Comparison of ENCODE assay signal across 1 cellular context in the genomic region with DNA sequence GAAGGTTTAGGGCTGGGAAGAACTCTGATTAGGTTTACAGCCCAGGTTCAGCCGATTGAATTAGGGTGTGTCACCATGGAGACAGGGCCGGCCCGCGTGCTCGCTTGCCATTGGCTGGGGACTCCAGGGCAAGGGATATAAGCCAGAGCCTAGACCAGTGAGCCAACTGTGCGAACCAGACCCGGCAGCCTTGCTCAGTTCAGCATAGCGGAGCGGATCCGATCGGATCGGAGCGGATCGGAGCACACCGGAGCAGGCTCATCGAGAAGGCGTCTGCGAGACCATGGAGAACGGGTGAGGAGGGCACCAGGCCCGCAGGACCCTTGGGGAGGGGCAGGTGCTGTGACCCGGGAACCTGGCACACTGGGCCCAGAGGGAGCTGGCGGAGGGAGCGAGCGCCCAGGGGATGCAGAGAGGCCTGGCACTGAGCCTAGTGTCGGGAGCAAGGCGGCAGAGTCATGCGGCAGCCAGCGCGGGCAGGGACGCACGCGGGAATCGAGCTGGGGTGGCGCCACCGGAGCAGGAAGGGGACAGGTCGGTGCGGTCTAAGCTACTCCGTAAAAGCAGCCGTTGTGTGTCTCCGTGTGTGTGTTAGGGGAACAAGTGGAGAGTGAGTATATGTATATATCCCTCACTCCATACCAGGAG.
TF ChIP-seq lines count a peak whose summit lies in the region.

A gene (plus strand): TSS at position 165 of the 648 bp plus-strand sequence. CDS start 119 bp downstream, at position 284.

TF ChIP-seq in K562, 482 proteins besides CTCF, POLR2A, EP300 and RAD21 (continued from another document and continues in another):
- no peak for TF ChIP-seq ZNF311 (CRISPR knock-in tag; IDR thresholded peaks at IDR 0.05)
- peak; percentile 69; the same call in 1 of the 2 replicates for TF ChIP-seq PML (IDR thresholded peaks at IDR 0.05; ENCODE audit: low read length)
- TF ChIP-seq ZNF224 (CRISPR knock-in tag; IDR thresholded peaks at IDR 0.05), result no peak
- TF ChIP-seq, protein P1, sequence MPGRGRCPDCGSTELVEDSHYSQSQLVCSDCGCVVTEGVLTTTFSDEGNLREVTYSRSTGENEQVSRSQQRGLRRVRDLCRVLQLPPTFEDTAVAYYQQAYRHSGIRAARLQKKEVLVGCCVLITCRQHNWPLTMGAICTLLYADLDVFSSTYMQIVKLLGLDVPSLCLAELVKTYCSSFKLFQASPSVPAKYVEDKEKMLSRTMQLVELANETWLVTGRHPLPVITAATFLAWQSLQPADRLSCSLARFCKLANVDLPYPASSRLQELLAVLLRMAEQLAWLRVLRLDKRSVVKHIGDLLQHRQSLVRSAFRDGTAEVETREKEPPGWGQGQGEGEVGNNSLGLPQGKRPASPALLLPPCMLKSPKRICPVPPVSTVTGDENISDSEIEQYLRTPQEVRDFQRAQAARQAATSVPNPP (IDR thresholded peaks at IDR 0.05; ENCODE audit: borderline replicate concordance, insufficient read depth, insufficient read length), result no peak
- no peak for TF ChIP-seq SRSF1 (IDR thresholded peaks at IDR 0.05; ENCODE audit: low read depth, low read length)
- TF ChIP-seq HDAC1 (IDR thresholded peaks at IDR 0.05), result peak in 1 of 2 experiments; percentile 73; a peak in 2 of 4 replicates
- TF ChIP-seq MCM7 (IDR thresholded peaks at IDR 0.05), result no peak
- no peak for TF ChIP-seq KDM1A (IDR thresholded peaks at IDR 0.05)
- no peak for TF ChIP-seq FOXA1 (IDR thresholded peaks at IDR 0.05; ENCODE audit: borderline replicate concordance)
- no peak for TF ChIP-seq ZC3H8 (IDR thresholded peaks at IDR 0.05)
- no peak for TF ChIP-seq SRSF3 (IDR thresholded peaks at IDR 0.05; ENCODE audit: insufficient read depth, low read length)
- no peak for TF ChIP-seq CBFB (CRISPR knock-in tag; IDR thresholded peaks at IDR 0.05)
- 0 out of 2 replicates have a peak, but pooled peaks have one; percentile 26 for TF ChIP-seq XRCC5 (IDR thresholded peaks at IDR 0.05; ENCODE audit: low read depth, low read length)
- TF ChIP-seq C11orf30 (IDR thresholded peaks at IDR 0.05; ENCODE audit: low read depth), result no peak
- TF ChIP-seq, protein P2, sequence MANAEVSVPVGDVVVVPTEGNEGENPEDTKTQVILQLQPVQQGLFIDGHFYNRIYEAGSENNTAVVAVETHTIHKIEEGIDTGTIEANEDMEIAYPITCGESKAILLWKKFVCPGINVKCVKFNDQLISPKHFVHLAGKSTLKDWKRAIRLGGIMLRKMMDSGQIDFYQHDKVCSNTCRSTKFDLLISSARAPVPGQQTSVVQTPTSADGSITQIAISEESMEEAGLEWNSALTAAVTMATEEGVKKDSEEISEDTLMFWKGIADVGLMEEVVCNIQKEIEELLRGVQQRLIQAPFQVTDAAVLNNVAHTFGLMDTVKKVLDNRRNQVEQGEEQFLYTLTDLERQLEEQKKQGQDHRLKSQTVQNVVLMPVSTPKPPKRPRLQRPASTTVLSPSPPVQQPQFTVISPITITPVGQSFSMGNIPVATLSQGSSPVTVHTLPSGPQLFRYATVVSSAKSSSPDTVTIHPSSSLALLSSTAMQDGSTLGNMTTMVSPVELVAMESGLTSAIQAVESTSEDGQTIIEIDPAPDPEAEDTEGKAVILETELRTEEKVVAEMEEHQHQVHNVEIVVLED (CRISPR knock-in tag; IDR thresholded peaks at IDR 0.05), result no peak
- TF ChIP-seq ZNF347 (CRISPR knock-in tag; IDR thresholded peaks at IDR 0.05; ENCODE audit: low read depth), result no peak
- TF ChIP-seq, protein P3, sequence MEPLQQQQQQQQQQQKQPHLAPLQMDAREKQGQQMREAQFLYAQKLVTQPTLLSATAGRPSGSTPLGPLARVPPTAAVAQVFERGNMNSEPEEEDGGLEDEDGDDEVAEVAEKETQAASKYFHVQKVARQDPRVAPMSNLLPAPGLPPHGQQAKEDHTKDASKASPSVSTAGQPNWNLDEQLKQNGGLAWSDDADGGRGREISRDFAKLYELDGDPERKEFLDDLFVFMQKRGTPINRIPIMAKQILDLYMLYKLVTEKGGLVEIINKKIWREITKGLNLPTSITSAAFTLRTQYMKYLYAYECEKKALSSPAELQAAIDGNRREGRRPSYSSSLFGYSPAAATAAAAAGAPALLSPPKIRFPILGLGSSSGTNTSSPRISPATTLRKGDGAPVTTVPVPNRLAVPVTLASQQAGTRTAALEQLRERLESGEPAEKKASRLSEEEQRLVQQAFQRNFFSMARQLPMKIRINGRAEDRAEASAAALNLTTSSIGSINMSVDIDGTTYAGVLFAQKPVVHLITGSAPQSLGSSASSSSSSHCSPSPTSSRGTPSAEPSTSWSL (CRISPR knock-in tag; IDR thresholded peaks at IDR 0.05; ENCODE audit: borderline replicate concordance), result no peak
- TF ChIP-seq NFRKB (IDR thresholded peaks at IDR 0.05; ENCODE audit: low read depth), result 0 out of 2 replicates have a peak, but pooled peaks have one; percentile 49
- TF ChIP-seq BRD4 (IDR thresholded peaks at IDR 0.05), result no peak
- TF ChIP-seq U2AF1 (optimal IDR thresholded peaks at IDR 0.05; ENCODE audit: low read depth, low read length), result no peak
- no peak for TF ChIP-seq IFI16 (CRISPR knock-in tag; IDR thresholded peaks at IDR 0.05)
- TF ChIP-seq CHD1 (IDR thresholded peaks at IDR 0.05; ENCODE audit: low read length), result peak; percentile 33
- TF ChIP-seq ZNF830 (CRISPR knock-in tag; IDR thresholded peaks at IDR 0.05), result no peak
- TF ChIP-seq, protein P4, sequence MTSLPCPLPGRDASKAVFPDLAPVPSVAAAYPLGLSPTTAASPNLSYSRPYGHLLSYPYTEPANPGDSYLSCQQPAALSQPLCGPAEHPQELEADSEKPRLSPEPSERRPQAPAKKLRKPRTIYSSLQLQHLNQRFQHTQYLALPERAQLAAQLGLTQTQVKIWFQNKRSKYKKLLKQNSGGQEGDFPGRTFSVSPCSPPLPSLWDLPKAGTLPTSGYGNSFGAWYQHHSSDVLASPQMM (CRISPR knock-in tag; IDR thresholded peaks at IDR 0.05), result no peak
- no peak for TF ChIP-seq MCM2 (IDR thresholded peaks at IDR 0.05; ENCODE audit: low read depth)
- no peak for TF ChIP-seq ZNF778 (CRISPR knock-in tag; IDR thresholded peaks at IDR 0.05)
- TF ChIP-seq ZNF695 (CRISPR knock-in tag; IDR thresholded peaks at IDR 0.05), result no peak
- TF ChIP-seq, protein P5, sequence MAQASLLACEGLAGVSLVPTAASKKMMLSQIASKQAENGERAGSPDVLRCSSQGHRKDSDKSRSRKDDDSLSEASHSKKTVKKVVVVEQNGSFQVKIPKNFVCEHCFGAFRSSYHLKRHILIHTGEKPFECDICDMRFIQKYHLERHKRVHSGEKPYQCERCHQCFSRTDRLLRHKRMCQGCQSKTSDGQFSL (CRISPR knock-in tag; IDR thresholded peaks at IDR 0.05), result 0 out of 2 replicates have a peak, but pooled peaks have one; percentile 59
- TF ChIP-seq, protein P5 (tag; IDR thresholded peaks at IDR 0.05), result no peak
- TF ChIP-seq ZNF696 (CRISPR knock-in tag; conservative IDR thresholded peaks at IDR 0.05), result no peak
- no peak for TF ChIP-seq CC2D1A (IDR thresholded peaks at IDR 0.05)
- TF ChIP-seq ZNF23 (CRISPR knock-in tag; IDR thresholded peaks at IDR 0.05), result no peak
- TF ChIP-seq CCNT2 (IDR thresholded peaks at IDR 0.05; ENCODE audit: borderline replicate concordance, extremely low read depth, insufficient read length, low read depth, low read length), result peak; percentile 63
- no peak for TF ChIP-seq ZFP30 (CRISPR knock-in tag; IDR thresholded peaks at IDR 0.05; ENCODE audit: borderline replicate concordance)
- no peak for TF ChIP-seq RAD51 (IDR thresholded peaks at IDR 0.05; ENCODE audit: borderline replicate concordance, low read depth)
- TF ChIP-seq CBX2 (IDR thresholded peaks at IDR 0.05; ENCODE audit: insufficient read depth, low read length, poor library complexity, severe bottlenecking), result no peak
- TF ChIP-seq, protein P6, sequence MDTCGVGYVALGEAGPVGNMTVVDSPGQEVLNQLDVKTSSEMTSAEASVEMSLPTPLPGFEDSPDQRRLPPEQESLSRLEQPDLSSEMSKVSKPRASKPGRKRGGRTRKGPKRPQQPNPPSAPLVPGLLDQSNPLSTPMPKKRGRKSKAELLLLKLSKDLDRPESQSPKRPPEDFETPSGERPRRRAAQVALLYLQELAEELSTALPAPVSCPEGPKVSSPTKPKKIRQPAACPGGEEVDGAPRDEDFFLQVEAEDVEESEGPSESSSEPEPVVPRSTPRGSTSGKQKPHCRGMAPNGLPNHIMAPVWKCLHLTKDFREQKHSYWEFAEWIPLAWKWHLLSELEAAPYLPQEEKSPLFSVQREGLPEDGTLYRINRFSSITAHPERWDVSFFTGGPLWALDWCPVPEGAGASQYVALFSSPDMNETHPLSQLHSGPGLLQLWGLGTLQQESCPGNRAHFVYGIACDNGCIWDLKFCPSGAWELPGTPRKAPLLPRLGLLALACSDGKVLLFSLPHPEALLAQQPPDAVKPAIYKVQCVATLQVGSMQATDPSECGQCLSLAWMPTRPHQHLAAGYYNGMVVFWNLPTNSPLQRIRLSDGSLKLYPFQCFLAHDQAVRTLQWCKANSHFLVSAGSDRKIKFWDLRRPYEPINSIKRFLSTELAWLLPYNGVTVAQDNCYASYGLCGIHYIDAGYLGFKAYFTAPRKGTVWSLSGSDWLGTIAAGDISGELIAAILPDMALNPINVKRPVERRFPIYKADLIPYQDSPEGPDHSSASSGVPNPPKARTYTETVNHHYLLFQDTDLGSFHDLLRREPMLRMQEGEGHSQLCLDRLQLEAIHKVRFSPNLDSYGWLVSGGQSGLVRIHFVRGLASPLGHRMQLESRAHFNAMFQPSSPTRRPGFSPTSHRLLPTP (IDR thresholded peaks at IDR 0.05; ENCODE audit: borderline replicate concordance, extremely low read depth, insufficient read length), result no peak
- no peak for TF ChIP-seq GATAD2B (IDR thresholded peaks at IDR 0.05; ENCODE audit: borderline replicate concordance)
- TF ChIP-seq, protein P7, sequence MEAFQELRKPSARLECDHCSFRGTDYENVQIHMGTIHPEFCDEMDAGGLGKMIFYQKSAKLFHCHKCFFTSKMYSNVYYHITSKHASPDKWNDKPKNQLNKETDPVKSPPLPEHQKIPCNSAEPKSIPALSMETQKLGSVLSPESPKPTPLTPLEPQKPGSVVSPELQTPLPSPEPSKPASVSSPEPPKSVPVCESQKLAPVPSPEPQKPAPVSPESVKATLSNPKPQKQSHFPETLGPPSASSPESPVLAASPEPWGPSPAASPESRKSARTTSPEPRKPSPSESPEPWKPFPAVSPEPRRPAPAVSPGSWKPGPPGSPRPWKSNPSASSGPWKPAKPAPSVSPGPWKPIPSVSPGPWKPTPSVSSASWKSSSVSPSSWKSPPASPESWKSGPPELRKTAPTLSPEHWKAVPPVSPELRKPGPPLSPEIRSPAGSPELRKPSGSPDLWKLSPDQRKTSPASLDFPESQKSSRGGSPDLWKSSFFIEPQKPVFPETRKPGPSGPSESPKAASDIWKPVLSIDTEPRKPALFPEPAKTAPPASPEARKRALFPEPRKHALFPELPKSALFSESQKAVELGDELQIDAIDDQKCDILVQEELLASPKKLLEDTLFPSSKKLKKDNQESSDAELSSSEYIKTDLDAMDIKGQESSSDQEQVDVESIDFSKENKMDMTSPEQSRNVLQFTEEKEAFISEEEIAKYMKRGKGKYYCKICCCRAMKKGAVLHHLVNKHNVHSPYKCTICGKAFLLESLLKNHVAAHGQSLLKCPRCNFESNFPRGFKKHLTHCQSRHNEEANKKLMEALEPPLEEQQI (IDR thresholded peaks at IDR 0.05), result peak; percentile 35; the same call in 1 of the 2 replicates
- no peak for TF ChIP-seq SNIP1 (IDR thresholded peaks at IDR 0.05; ENCODE audit: low read depth)
- TF ChIP-seq EP400 (IDR thresholded peaks at IDR 0.05), result peak; percentile 87
- TF ChIP-seq FOXJ3 (CRISPR knock-in tag; IDR thresholded peaks at IDR 0.05), result no peak
- TF ChIP-seq YY1 (IDR thresholded peaks at IDR 0.05; ENCODE audit: borderline replicate concordance in 1 of 3, control insufficient read depth in 1 of 3, extremely low read depth in 1 of 3, insufficient read depth in 3 of 3, insufficient read length in 1 of 3, insufficient replicate concordance in 2 of 3, low read depth in 1 of 3, low read length in 2 of 3), result peak in 1 of 3 experiments; percentile 15
- TF ChIP-seq ZNF41 (CRISPR knock-in tag; conservative IDR thresholded peaks at IDR 0.05), result no peak
- TF ChIP-seq CREBBP (IDR thresholded peaks at IDR 0.05; ENCODE audit: low read depth, low read length), result no peak
- no peak for TF ChIP-seq NR3C1 (CRISPR knock-in tag; IDR thresholded peaks at IDR 0.05)
- TF ChIP-seq CTBP1 (IDR thresholded peaks at IDR 0.05; ENCODE audit: borderline replicate concordance), result peak; percentile 60; the same call in 1 of the 2 replicates
- TF ChIP-seq POLR2G (IDR thresholded peaks at IDR 0.05; ENCODE audit: low read depth, low read length), result peak; percentile 100
- TF ChIP-seq TFAM (CRISPR knock-in tag; conservative IDR thresholded peaks at IDR 0.05), result no peak
- TF ChIP-seq, protein P8, sequence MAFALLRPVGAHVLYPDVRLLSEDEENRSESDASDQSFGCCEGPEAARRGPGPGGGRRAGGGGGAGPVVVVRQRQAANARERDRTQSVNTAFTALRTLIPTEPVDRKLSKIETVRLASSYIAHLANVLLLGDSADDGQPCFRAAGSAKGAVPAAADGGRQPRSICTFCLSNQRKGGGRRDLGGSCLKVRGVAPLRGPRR (CRISPR knock-in tag; IDR thresholded peaks at IDR 0.05), result no peak
- no peak for TF ChIP-seq ARHGAP35 (IDR thresholded peaks at IDR 0.05; ENCODE audit: partially characterized antibody)
- TF ChIP-seq MTA3 (IDR thresholded peaks at IDR 0.05; ENCODE audit: borderline replicate concordance), result peak; percentile 84
- TF ChIP-seq GTF2F1 (IDR thresholded peaks at IDR 0.05; ENCODE audit: low read depth, low read length), result peak; percentile 93
- peak; percentile 99 for TF ChIP-seq TBP (optimal IDR thresholded peaks at IDR 0.05; ENCODE audit: low read depth, low read length)
- TF ChIP-seq THRAP3 (IDR thresholded peaks at IDR 0.05; ENCODE audit: borderline replicate concordance), result 0 out of 2 replicates have a peak, but pooled peaks have one; percentile 57
- no peak for TF ChIP-seq ZNF197 (CRISPR knock-in tag; IDR thresholded peaks at IDR 0.05; ENCODE audit: low read depth)
- peak; percentile 61; the same call in 1 of the 2 replicates for TF ChIP-seq TGIF2 (CRISPR knock-in tag; IDR thresholded peaks at IDR 0.05)
- TF ChIP-seq ZNF431 (CRISPR knock-in tag; IDR thresholded peaks at IDR 0.05), result 0 out of 2 replicates have a peak, but pooled peaks have one; percentile 42
- no peak for TF ChIP-seq BRCA1 (IDR thresholded peaks at IDR 0.05)
- TF ChIP-seq BRCA1 (CRISPR knock-in tag; IDR thresholded peaks at IDR 0.05), result 0 out of 2 replicates have a peak, but pooled peaks have one; percentile 48
- TF ChIP-seq, protein P9, sequence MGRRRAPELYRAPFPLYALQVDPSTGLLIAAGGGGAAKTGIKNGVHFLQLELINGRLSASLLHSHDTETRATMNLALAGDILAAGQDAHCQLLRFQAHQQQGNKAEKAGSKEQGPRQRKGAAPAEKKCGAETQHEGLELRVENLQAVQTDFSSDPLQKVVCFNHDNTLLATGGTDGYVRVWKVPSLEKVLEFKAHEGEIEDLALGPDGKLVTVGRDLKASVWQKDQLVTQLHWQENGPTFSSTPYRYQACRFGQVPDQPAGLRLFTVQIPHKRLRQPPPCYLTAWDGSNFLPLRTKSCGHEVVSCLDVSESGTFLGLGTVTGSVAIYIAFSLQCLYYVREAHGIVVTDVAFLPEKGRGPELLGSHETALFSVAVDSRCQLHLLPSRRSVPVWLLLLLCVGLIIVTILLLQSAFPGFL (CRISPR knock-in tag; IDR thresholded peaks at IDR 0.05), result no peak
- TF ChIP-seq ZNF124 (CRISPR knock-in tag; IDR thresholded peaks at IDR 0.05), result no peak
